Comparison of ENCODE assay signal across 37 cellular contexts in genomic region chr2:7368211-7368610, GRCh38.
"Had no signal": no experiment of that assay in that cellular context is flagged by ENCODE, and none has a peak within 500 bp of the region (broad histone marks: within the 10 kb centered on the region; RNA-seq: fewer than 3 reads in every experiment).

No MANE protein-coding gene starts in this region.

- H3K4me1 Mint-ChIP-seq: activated CD4-positive, alpha-beta T cell treated with anti-CD3 and anti-CD28 coated beads for 36 hours; activated naive CD8-positive, alpha-beta T cell treated with anti-CD3 and anti-CD28 coated beads for 36 hours; activated T-helper 17 cell treated with anti-CD3 and anti-CD28 coated beads, Interleukin-2, amount 50 U/mL, for 72 hours had no signal

- H3K4me1 ChIP-seq: adrenal gland, breast epithelium had no signal

- H3K27me3 ChIP-seq: adrenal gland, body of pancreas, brain microvascular endothelial cell, breast epithelium had no signal

- H3K9me3 ChIP-seq: body of pancreas had no signal

- H3K27ac ChIP-seq: adrenal gland, body of pancreas, brain microvascular endothelial cell, breast epithelium, VCaP had no signal

- H3K4me3 ChIP-seq: adrenal gland, body of pancreas, breast epithelium had no signal

- H3K4me3 Mint-ChIP-seq: activated CD4-positive, alpha-beta memory T cell treated with anti-CD3 and anti-CD28 coated beads for 36 hours; activated CD4-positive, alpha-beta T cell treated with anti-CD3 and anti-CD28 coated beads for 36 hours; activated CD8-positive, alpha-beta T cell treated with anti-CD3 and anti-CD28 coated beads for 36 hours; activated naive CD4-positive, alpha-beta T cell treated with anti-CD3 and anti-CD28 coated beads for 36 hours; activated naive CD8-positive, alpha-beta T cell treated with anti-CD3 and anti-CD28 coated beads for 36 hours; activated T-cell treated with anti-CD3 and anti-CD28 coated beads, Interleukin-2, amount 50 U/mL, for 4 hours; activated T-cell treated with anti-CD3 and anti-CD28 coated beads, Interleukin-2, amount 50 U/mL, for 72 hours; activated T-helper 1 cell treated with anti-CD3 and anti-CD28 coated beads, Interleukin-12 subunit alpha, Interleukin-12 subunit beta, Interleukin-2, Interleukin-4 antibody, amounts not matched to agents 30 ng/mL and 10 ng/mL and 1 ng/mL, durations not matched to agents 14 hours and 24 hours and 36 hours; activated T-helper 17 cell treated with anti-CD3 and anti-CD28 coated beads, Interleukin-2, amount 50 U/mL, for 72 hours; T-helper 1 cell treated with Interleukin-12 subunit alpha and Interleukin-12 subunit beta and Interleukin-4 antibody, amounts not matched to agents 30 μg/mL and 1 μg/mL, for 36 hours; T-helper 2 cell treated with Interferon-gamma antibody and Interleukin-4, amounts not matched to agents 5 μg/mL and 100 μg/mL, for 36 hours had no signal

- H3K36me3 ChIP-seq: adrenal gland, brain microvascular endothelial cell, breast epithelium had no signal

- FAIRE-seq: astrocyte had no signal

- DNase-seq: activated CD4-positive, alpha-beta memory T cell treated with anti-CD3 and anti-CD28 coated beads for 36 hours; activated CD4-positive, alpha-beta T cell treated with anti-CD3 and anti-CD28 coated beads for 1 hour; activated CD4-positive, alpha-beta T cell treated with anti-CD3 and anti-CD28 coated beads for 36 hours; activated CD4-positive, alpha-beta T cell treated with anti-CD3 and anti-CD28 coated beads for 48 hours; activated CD4-positive, alpha-beta T cell treated with anti-CD3 and anti-CD28 coated beads, Interleukin-2, amount 50 U/mL, for 1 hour; activated CD4-positive, alpha-beta T cell treated with anti-CD3 and anti-CD28 coated beads, Interleukin-2, amount 50 U/mL, for 4 hours; activated CD4-positive, CD25-positive, alpha-beta regulatory T cell; activated CD8-positive, alpha-beta memory T cell treated with anti-CD3 and anti-CD28 coated beads, Interleukin-2, amount 50 U/mL, for 4 hours; activated CD8-positive, alpha-beta T cell treated with anti-CD3 and anti-CD28 coated beads for 36 hours; activated effector memory CD4-positive, alpha-beta T cell treated with anti-CD3 and anti-CD28 coated beads, Interleukin-2, amount 50 U/mL, for 16 hours; activated gamma-delta T cell treated with Interleukin-2 at 50 U/mL for 16 hours; activated naive CD4-positive, alpha-beta T cell; activated naive CD4-positive, alpha-beta T cell treated with anti-CD3 and anti-CD28 coated beads for 36 hours; activated naive CD4-positive, alpha-beta T cell treated with anti-CD3 and anti-CD28 coated beads, Interleukin-2, amount 50 U/mL, for 16 hours; activated naive CD8-positive, alpha-beta T cell treated with anti-CD3 and anti-CD28 coated beads for 36 hours; activated T-cell treated with anti-CD3 and anti-CD28 coated beads for 4 hours; activated T-cell treated with anti-CD3 and anti-CD28 coated beads, Interleukin-2, amount 50 U/mL, for 1 hour; activated T-cell treated with anti-CD3 and anti-CD28 coated beads, Interleukin-2, amount 50 U/mL, for 4 hours; activated T-cell treated with anti-CD3 and anti-CD28 coated beads, Interleukin-2, amount 50 U/mL, for 72 hours; adrenal gland; amniotic stem cell; aorta; body of pancreas; brain microvascular endothelial cell; central memory CD4-positive, alpha-beta T cell; T-helper 1 cell; T-helper 2 cell; T-helper 9 cell had no signal

- H3K36me3 Mint-ChIP-seq: activated CD4-positive, alpha-beta memory T cell treated with anti-CD3 and anti-CD28 coated beads for 36 hours; activated naive CD4-positive, alpha-beta T cell treated with anti-CD3 and anti-CD28 coated beads, Interleukin-2, amount 50 U/mL, for 72 hours; activated naive CD8-positive, alpha-beta T cell treated with anti-CD3 and anti-CD28 coated beads for 36 hours had no signal

- ATAC-seq: activated CD4-positive, alpha-beta T cell treated with anti-CD3 and anti-CD28 coated beads for 36 hours; activated CD4-positive, CD25-positive, alpha-beta regulatory T cell treated with anti-CD3 and anti-CD28 coated beads, Interleukin-2, amount 50 U/mL, for 24 hours; activated CD8-positive, alpha-beta T cell treated with anti-CD3 and anti-CD28 coated beads for 36 hours; activated naive CD4-positive, alpha-beta T cell treated with anti-CD3 and anti-CD28 coated beads, Interleukin-2, amount 50 U/mL, for 72 hours; activated T-cell treated with anti-CD3 and anti-CD28 coated beads, Interleukin-2, amount 50 U/mL, for 4 hours; activated T-cell treated with anti-CD3 and anti-CD28 coated beads, Interleukin-2, amount 50 U/mL, for 72 hours; activated T-helper 17 cell treated with anti-CD3 and anti-CD28 coated beads, Interleukin-2, amount 50 U/mL, for 72 hours; body of pancreas had no signal

- H3K27me3 Mint-ChIP-seq: activated CD4-positive, alpha-beta T cell treated with anti-CD3 and anti-CD28 coated beads for 36 hours; activated naive CD8-positive, alpha-beta T cell treated with anti-CD3 and anti-CD28 coated beads for 36 hours had no signal

- H3K27ac Mint-ChIP-seq: activated CD4-positive, alpha-beta memory T cell treated with anti-CD3 and anti-CD28 coated beads for 36 hours; activated CD4-positive, alpha-beta T cell treated with anti-CD3 and anti-CD28 coated beads for 36 hours; activated CD8-positive, alpha-beta T cell treated with anti-CD3 and anti-CD28 coated beads for 36 hours; activated naive CD4-positive, alpha-beta T cell treated with anti-CD3 and anti-CD28 coated beads for 36 hours; activated naive CD4-positive, alpha-beta T cell treated with anti-CD3 and anti-CD28 coated beads, Interleukin-2, amount 50 U/mL, for 72 hours; activated naive CD8-positive, alpha-beta T cell treated with anti-CD3 and anti-CD28 coated beads for 36 hours; activated T-cell treated with anti-CD3 and anti-CD28 coated beads, Interleukin-2, amount 50 U/mL, for 72 hours; activated T-helper 1 cell treated with anti-CD3 and anti-CD28 coated beads, Interleukin-12 subunit alpha, Interleukin-12 subunit beta, Interleukin-2, Interleukin-4 antibody, amounts not matched to agents 30 ng/mL and 10 ng/mL and 1 ng/mL, durations not matched to agents 14 hours and 24 hours and 36 hours; activated T-helper 17 cell treated with anti-CD3 and anti-CD28 coated beads, Interleukin-2, amount 50 U/mL, for 72 hours; T-helper 1 cell treated with Interleukin-12 subunit alpha and Interleukin-12 subunit beta and Interleukin-4 antibody, amounts not matched to agents 30 μg/mL and 1 μg/mL, for 36 hours; T-helper 2 cell treated with Interferon-gamma antibody and Interleukin-4, amounts not matched to agents 5 μg/mL and 100 μg/mL, for 36 hours had no signal
